ENCODE assay signal across 7 cellular contexts in the genomic region with DNA sequence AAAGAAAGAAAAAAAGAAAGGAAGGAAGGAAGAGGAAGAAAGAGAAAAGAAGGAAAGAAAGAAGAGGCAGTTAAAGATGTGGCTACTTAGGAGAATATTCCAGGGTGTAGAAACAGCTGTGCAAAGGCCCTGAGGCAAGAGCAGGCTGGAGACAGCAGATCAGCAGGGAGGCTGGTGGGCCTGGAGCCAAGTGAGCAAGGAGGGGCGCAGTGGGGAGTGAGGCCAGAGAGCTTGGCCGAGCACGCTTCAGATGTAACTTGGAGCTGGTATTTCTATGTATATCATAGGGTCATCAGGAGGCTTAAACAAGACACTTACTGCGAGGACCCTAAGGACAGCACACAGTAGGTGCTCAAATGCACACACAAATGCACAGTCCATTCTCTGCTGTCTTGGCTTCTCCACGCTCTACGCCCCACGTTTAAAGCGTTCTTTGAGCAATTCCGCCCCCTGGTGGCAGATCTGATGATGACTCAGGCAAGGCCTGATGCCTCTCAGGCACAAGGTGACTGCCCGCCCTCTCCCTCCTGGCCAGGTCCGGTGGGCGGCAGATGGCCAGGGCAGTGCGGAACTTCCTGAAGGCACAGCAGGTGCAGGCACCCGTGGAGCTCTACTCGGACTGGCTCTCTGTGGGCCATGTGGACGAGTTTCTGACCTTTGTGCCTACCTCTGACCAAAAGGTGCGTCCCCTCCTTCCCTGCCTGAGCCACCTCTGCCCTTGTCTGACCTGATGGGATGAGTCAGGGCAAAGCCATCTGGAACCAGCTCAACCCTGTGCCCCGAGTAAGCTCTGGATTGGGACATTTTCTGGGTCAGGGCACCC. TPM values are rescaled to one million over a fixed set of nuclear protein-coding genes. Genes with fewer than 3 reads are reported as not detected.
DNase-seq lines count a peak whose midpoint lies in the region; ATAC-seq and TF ChIP-seq lines count a peak whose summit lies in the region.

No MANE protein-coding gene starts in this region.

- H3K27me3 ChIP-seq in ascending aorta (no peaks in the 10 kb centered on the region), gastrocnemius medialis (peaks cover 0 to 2% (median 0%) of the 10 kb centered on the region in 3 donors)

- H3K4me3 ChIP-seq in ascending aorta (no peak overlapping the region), gastrocnemius medialis (no peak overlapping the region)

- H3K9me3 ChIP-seq in ascending aorta (no peaks in the 10 kb centered on the region), gastrocnemius medialis (no peaks in the 10 kb centered on the region)

- H3K36me3 ChIP-seq in ascending aorta (no peaks in the 10 kb centered on the region), gastrocnemius medialis (no peaks in the 10 kb centered on the region)

- ATAC-seq in gastrocnemius medialis, result peak; percentile 71 to 89
- no peak for ATAC-seq in GM21360 (IDR thresholded peaks at IDR 0.05; ENCODE audit: unreplicated experiment)

- no peak for TF ChIP-seq POLR2A in gastrocnemius medialis (IDR thresholded peaks at IDR 0.05)

- in situ Hi-C loops in gastrocnemius medialis (cut with MboI; ENCODE audit: low sequenced_read_pairs in 4 of 4), result loop anchor here (5.0 kb wide), 2 partner anchors 110 to 175 kb away; no protein-coding TSS in a partner anchor

- TF ChIP-seq CTCF in GM12874 (IDR thresholded peaks at IDR 0.05; ENCODE audit: insufficient read depth, low read depth, low read length) (peak; percentile 71), ascending aorta (IDR thresholded peaks at IDR 0.05) (peak; percentile 81 to 89 (median 88)), gastrocnemius medialis (IDR thresholded peaks at IDR 0.05 in 4 of 5, conservative IDR thresholded peaks at IDR 0.05 in 1 of 5) (peak; percentile 76 to 96 (median 91))

- H3K27ac ChIP-seq in ascending aorta, result no peak overlapping the region
- H3K27ac ChIP-seq in gastrocnemius medialis, result no peak overlapping the region

- DNase-seq in NCI-H1694 (lab: John Stamatoyannopoulos, UW) (peak; percentile 85), T-helper 22 cell (ENCODE audit: low read depth) (peak; percentile 52), ascending aorta (ENCODE audit: low spot score in 2 of 2) (peak; percentile 11 to 90), hepatic stellate cell (ENCODE audit: low spot score) (peak; percentile 87), gastrocnemius medialis (peak; percentile 60 to 72)

- intact Hi-C loops in ascending aorta (cut with DNase I), result loop anchor here (1.0 to 5.0 kb wide), 3 partner anchors 112 to 275 kb away; no protein-coding TSS in a partner anchor
- intact Hi-C loops in gastrocnemius medialis (cut with DNase I; ENCODE audit: low total_unique reads), result loop anchor here (1.0 kb wide), 2 partner anchors 112 to 178 kb away; no protein-coding TSS in a partner anchor

- H3K4me1 ChIP-seq in ascending aorta (peaks cover 0 to 4% of the 10 kb centered on the region in 2 donors), gastrocnemius medialis (peaks cover 0 to 9% of the 10 kb centered on the region in 2 donors)

RNA-seq across cellular contexts. Expression of a gene that starts 11.9 kb away (rescaled TPM):
- not detected for total RNA-seq in ascending aorta
- not detected for total RNA-seq in gastrocnemius medialis

RNA-seq across cellular contexts. Expression of a gene that starts 32.1 kb away (rescaled TPM):
- total RNA-seq in ascending aorta (not detected), gastrocnemius medialis (not detected)
